In the genomic region with DNA sequence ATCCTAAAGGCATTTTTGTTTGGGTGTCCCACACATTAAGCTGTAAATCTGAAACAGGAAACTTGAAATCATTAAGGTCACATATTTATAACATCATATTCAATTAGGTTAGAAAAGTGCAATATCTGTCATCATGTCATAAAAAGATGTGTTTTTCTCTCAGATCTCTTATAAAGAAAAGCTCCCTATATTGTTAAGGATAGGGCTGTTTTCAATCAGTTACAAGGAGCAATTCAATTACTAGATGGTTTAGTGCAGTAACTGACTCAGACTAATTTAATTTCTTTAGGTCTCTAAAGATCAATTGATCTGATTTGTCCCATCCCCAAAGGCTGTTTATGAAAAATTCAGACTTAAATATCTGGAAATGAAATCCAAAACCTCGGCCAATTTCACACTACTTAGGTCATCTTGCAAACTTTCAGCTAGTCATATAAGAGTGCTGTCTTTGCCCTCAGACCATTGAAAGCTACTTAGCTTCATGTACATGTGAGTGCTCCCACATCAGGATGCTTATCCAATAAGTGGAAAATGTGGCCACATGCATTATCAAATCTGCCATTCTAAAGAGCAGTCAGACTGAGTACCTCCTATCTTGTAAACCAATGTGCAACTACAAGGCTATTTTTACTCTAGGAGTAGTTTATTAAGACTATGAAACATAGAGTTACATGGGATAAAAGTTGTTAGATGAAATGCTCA, we compare ENCODE assay signal across 8 cellular contexts. TPM values are rescaled to one million over a fixed set of nuclear protein-coding genes. Genes with fewer than 3 reads are reported as not detected.
DNase-seq lines count a peak whose midpoint lies in the region; ATAC-seq, FAIRE-seq and TF ChIP-seq lines count a peak whose summit lies in the region.
"Not testable (repeated sequence)": the region's sequence is repeated elsewhere in the genome, so short reads cannot be mapped to it uniquely, and the experiment has no call there.

No MANE protein-coding gene starts in this region.

- RAD21 ChIA-PET in GM12878 (lab: Charles Lee; ENCODE audit: unreplicated experiment): not testable (repeated sequence)

- H3K9ac ChIP-seq in OCI-LY3 (ENCODE audit: low read length); GM12878 (ENCODE audit: control insufficient read depth, insufficient read depth, low read length): not testable (repeated sequence)

- H3K9me3 Mint-ChIP-seq in activated CD8-positive, alpha-beta T cell treated with anti-CD3 and anti-CD28 coated beads for 36 hours; activated T-helper 2 cell treated with anti-CD3 and anti-CD28 coated beads, Interferon-gamma antibody, Interleukin-2, Interleukin-4, amounts not matched to agents 10 μg/mL and 5 μg/mL and 100 μg/mL, durations not matched to agents 14 hours and 24 hours and 36 hours; stimulated activated naive CD8-positive, alpha-beta T cell treated with anti-CD3 and anti-CD28 coated beads, Interleukin-15, Interleukin-2, amounts not matched to agents 100 ng/mL and 50 ng/mL, for 24 hours: not testable (repeated sequence)

- H3K36me3 ChIP-seq in ACC112 (ENCODE audit: insufficient read depth, low read length); OCI-LY3 (replicated peaks; ENCODE audit: low read depth, low read length); GM12878 (ENCODE audit: control insufficient read depth in 2 of 2, insufficient read depth in 2 of 2, low read length in 1 of 2): not testable (repeated sequence)

- TF ChIP-seq EP300 in GM12878 (IDR thresholded peaks at IDR 0.05; ENCODE audit: borderline replicate concordance in 1 of 2, control insufficient read depth in 1 of 2, low read depth in 2 of 2, low read length in 2 of 2): not testable (repeated sequence)

- 56% methylated on average over 1 of the region's 1 CpG for WGBS in GM12878 (ENCODE audit: insufficient coverage, insufficient replicate concordance, low lambda C conversion rate, missing lambda C conversion rate)

- H3K9me3 ChIP-seq in OCI-LY3 (ENCODE audit: insufficient read depth, low read length); GM12878 (replicated peaks; ENCODE audit: control insufficient read depth, insufficient read depth, low read length): not testable (repeated sequence)

- POLR2A ChIA-PET in activated CD8-positive, alpha-beta T cell treated with anti-CD3 and anti-CD28 coated beads for 36 hours (lab: Charles Lee); GM12878 (lab: Charles Lee): not testable (repeated sequence)

- CTCF ChIA-PET in activated CD8-positive, alpha-beta T cell treated with anti-CD3 and anti-CD28 coated beads for 36 hours (lab: Charles Lee); GM12878 (lab: Yijun Ruan, JAX): not testable (repeated sequence)

- not testable (repeated sequence) for H3K27me3 Mint-ChIP-seq in activated CD8-positive, alpha-beta T cell treated with anti-CD3 and anti-CD28 coated beads for 36 hours; activated T-helper 2 cell treated with anti-CD3 and anti-CD28 coated beads, Interferon-gamma antibody, Interleukin-2, Interleukin-4, amounts not matched to agents 10 μg/mL and 5 μg/mL and 100 μg/mL, durations not matched to agents 14 hours and 24 hours and 36 hours (ENCODE audit: low read depth); stimulated activated naive CD8-positive, alpha-beta T cell treated with anti-CD3 and anti-CD28 coated beads, Interleukin-15, Interleukin-2, amounts not matched to agents 100 ng/mL and 50 ng/mL, for 24 hours

- H4K20me1 ChIP-seq in OCI-LY3 (ENCODE audit: insufficient read depth, low read length); GM12878 (ENCODE audit: control insufficient read depth, insufficient read depth): not testable (repeated sequence)

- H2AFZ ChIP-seq in ACC112 (ENCODE audit: low read length, unreplicated experiment); OCI-LY3 (ENCODE audit: low read depth, low read length); GM12878 (ENCODE audit: control insufficient read depth, low read depth, low read length): not testable (repeated sequence)

- H3K4me2 ChIP-seq in OCI-LY3 (ENCODE audit: low read length): 0 out of 2 replicates have a peak overlapping the region, but pooled peaks have one; percentile 7
- not testable (repeated sequence) for H3K4me2 ChIP-seq in GM12878 (ENCODE audit: control insufficient read depth, insufficient read depth)

- H3K27me3 ChIP-seq in ACC112 (ENCODE audit: insufficient read depth, low read length); OCI-LY3 (ENCODE audit: low read depth, low read length); GM12878 (replicated peaks in 1 of 2; ENCODE audit: control insufficient read depth in 2 of 2, insufficient read depth in 2 of 2, low read length in 1 of 2): not testable (repeated sequence)

- DNase-seq in GM18507 (ENCODE audit: extremely low spot score, insufficient read length, low read depth); activated CD8-positive, alpha-beta T cell treated with anti-CD3 and anti-CD28 coated beads for 36 hours; activated T-helper 2 cell treated with anti-CD3 and anti-CD28 coated beads, Interferon-gamma antibody, Interleukin-2, Interleukin-4, amounts not matched to agents 10 μg/mL and 5 μg/mL and 100 μg/mL, durations not matched to agents 14 hours and 24 hours and 36 hours (ENCODE audit: low spot score); GM12878 (ENCODE audit: low read depth, low spot score); left ventricle myocardium superior: not testable (repeated sequence)

- not testable (repeated sequence) for H3K4me3 ChIP-seq in ACC112 (ENCODE audit: low read depth, low read length); OCI-LY3 (ENCODE audit: low read length); GM12878

- H3K4me3 Mint-ChIP-seq in activated CD8-positive, alpha-beta T cell treated with anti-CD3 and anti-CD28 coated beads for 36 hours; activated T-helper 2 cell treated with anti-CD3 and anti-CD28 coated beads, Interferon-gamma antibody, Interleukin-2, Interleukin-4, amounts not matched to agents 10 μg/mL and 5 μg/mL and 100 μg/mL, durations not matched to agents 14 hours and 24 hours and 36 hours (ENCODE audit: low read depth); stimulated activated naive CD8-positive, alpha-beta T cell treated with anti-CD3 and anti-CD28 coated beads, Interleukin-15, Interleukin-2, amounts not matched to agents 100 ng/mL and 50 ng/mL, for 24 hours: not testable (repeated sequence)

- H3K79me2 ChIP-seq in ACC112 (ENCODE audit: control insufficient read depth, insufficient read depth, low read length, unreplicated experiment); OCI-LY3 (ENCODE audit: low read length); GM12878 (ENCODE audit: control insufficient read depth, insufficient read depth, low read length): not testable (repeated sequence)

- H3K27ac Mint-ChIP-seq in activated CD8-positive, alpha-beta T cell treated with anti-CD3 and anti-CD28 coated beads for 36 hours: not testable (repeated sequence)
- peak overlapping the region; percentile 7 for H3K27ac Mint-ChIP-seq in activated T-helper 2 cell treated with anti-CD3 and anti-CD28 coated beads, Interferon-gamma antibody, Interleukin-2, Interleukin-4, amounts not matched to agents 10 μg/mL and 5 μg/mL and 100 μg/mL, durations not matched to agents 14 hours and 24 hours and 36 hours
- peak overlapping the region; percentile 74 for H3K27ac Mint-ChIP-seq in stimulated activated naive CD8-positive, alpha-beta T cell treated with anti-CD3 and anti-CD28 coated beads, Interleukin-15, Interleukin-2, amounts not matched to agents 100 ng/mL and 50 ng/mL, for 24 hours

- not testable (repeated sequence) for TF ChIP-seq CTCF in OCI-LY3 (IDR thresholded peaks at IDR 0.05; ENCODE audit: low read depth, low read length); activated CD8-positive, alpha-beta T cell treated with anti-CD3 and anti-CD28 coated beads for 36 hours (IDR thresholded peaks at IDR 0.05); GM12878 (IDR thresholded peaks at IDR 0.05 in 2 of 3, conservative IDR thresholded peaks at IDR 0.05 in 1 of 3; ENCODE audit: control insufficient read depth in 2 of 3, extremely low read depth in 1 of 3, insufficient read depth in 1 of 3, low read depth in 3 of 3, low read length in 3 of 3)

- peaks cover 16% of the 10 kb centered on the region for H3K4me1 ChIP-seq in ACC112 (ENCODE audit: control insufficient read depth, insufficient read depth, low read length, unreplicated experiment)
- H3K4me1 ChIP-seq in OCI-LY3 (ENCODE audit: low read length); GM12878 (ENCODE audit: control insufficient read depth, insufficient read depth, low read length): not testable (repeated sequence)

- FAIRE-seq in GM18507 (lab: Jason Lieb, UNC) (peak; percentile 38), GM12878 (lab: Jason Lieb, UNC) (peak; percentile 52)

- H3K27ac ChIP-seq in ACC112 (ENCODE audit: low read depth, low read length): peak overlapping the region; percentile 5; the same call in 1 of the 2 replicates
- H3K27ac ChIP-seq in OCI-LY3 (ENCODE audit: low read length); GM12878 (ENCODE audit: control insufficient read depth, insufficient read depth): not testable (repeated sequence)

- H3K36me3 Mint-ChIP-seq in activated CD8-positive, alpha-beta T cell treated with anti-CD3 and anti-CD28 coated beads for 36 hours (ENCODE audit: low read depth); activated T-helper 2 cell treated with anti-CD3 and anti-CD28 coated beads, Interferon-gamma antibody, Interleukin-2, Interleukin-4, amounts not matched to agents 10 μg/mL and 5 μg/mL and 100 μg/mL, durations not matched to agents 14 hours and 24 hours and 36 hours (ENCODE audit: low read depth); stimulated activated naive CD8-positive, alpha-beta T cell treated with anti-CD3 and anti-CD28 coated beads, Interleukin-15, Interleukin-2, amounts not matched to agents 100 ng/mL and 50 ng/mL, for 24 hours (ENCODE audit: low read depth): not testable (repeated sequence)

- not testable (repeated sequence) for TF ChIP-seq RAD21 in GM12878 (IDR thresholded peaks at IDR 0.05; ENCODE audit: insufficient read depth, low read depth, low read length)

- intact Hi-C loops in activated CD8-positive, alpha-beta T cell treated with anti-CD3 and anti-CD28 coated beads for 36 hours (cut with micrococcal nuclease); activated T-helper 2 cell treated with anti-CD3 and anti-CD28 coated beads, Interferon-gamma antibody, Interleukin-2, Interleukin-4, amounts not matched to agents 10 μg/mL and 5 μg/mL and 100 μg/mL, durations not matched to agents 14 hours and 24 hours and 36 hours (cut with micrococcal nuclease); GM12878 (cut with micrococcal nuclease; ENCODE audit: unreplicated experiment); left ventricle myocardium superior (cut with micrococcal nuclease): not testable (repeated sequence)

- TF ChIP-seq POLR2A in GM12878 (IDR thresholded peaks at IDR 0.05; ENCODE audit: low read depth, low read length): not testable (repeated sequence)

- SMC1A ChIA-PET in GM12878 (lab: Charles Lee; ENCODE audit: uncharacterized antibody, unreplicated experiment): not testable (repeated sequence)

- in situ Hi-C loops in GM12878 (cut with MboI): not testable (repeated sequence)

- ATAC-seq in activated CD8-positive, alpha-beta T cell treated with anti-CD3 and anti-CD28 coated beads for 36 hours: peak; percentile 59
- ATAC-seq in GM12878 (peak; percentile 55), left ventricle myocardium superior (peak; percentile 82)

- H3K4me1 Mint-ChIP-seq in activated CD8-positive, alpha-beta T cell treated with anti-CD3 and anti-CD28 coated beads for 36 hours (ENCODE audit: low read depth): peaks cover 35% of the 10 kb centered on the region
- peaks cover 22% of the 10 kb centered on the region for H3K4me1 Mint-ChIP-seq in activated T-helper 2 cell treated with anti-CD3 and anti-CD28 coated beads, Interferon-gamma antibody, Interleukin-2, Interleukin-4, amounts not matched to agents 10 μg/mL and 5 μg/mL and 100 μg/mL, durations not matched to agents 14 hours and 24 hours and 36 hours (ENCODE audit: low read depth)
- H3K4me1 Mint-ChIP-seq in stimulated activated naive CD8-positive, alpha-beta T cell treated with anti-CD3 and anti-CD28 coated beads, Interleukin-15, Interleukin-2, amounts not matched to agents 100 ng/mL and 50 ng/mL, for 24 hours (ENCODE audit: low read depth): peaks cover 47% of the 10 kb centered on the region

- BruUV-seq in GM12878 (replicated peaks; lab: Mats Ljungman, UMichigan): not testable (repeated sequence)

RNA-seq across cellular contexts. Expression of a gene that starts 44.8 kb away (rescaled TPM):
- 1 to 10 TPM; 6.1 to 6.4 TPM for total RNA-seq in activated CD8-positive, alpha-beta T cell treated with anti-CD3 and anti-CD28 coated beads for 36 hours
- 0.32 and 0.91 TPM in 2 replicates for total RNA-seq in activated T-helper 2 cell treated with anti-CD3 and anti-CD28 coated beads, Interferon-gamma antibody, Interleukin-2, Interleukin-4, amounts not matched to agents 10 μg/mL and 5 μg/mL and 100 μg/mL, durations not matched to agents 14 hours and 24 hours and 36 hours
- 0.35 and 1.2 TPM in 2 replicates for total RNA-seq in GM12878 (2013; cell fraction: nucleolus; rRNA removed)
- not detected in 2 replicates for total RNA-seq in GM12878 (2014; rRNA removed)
- total RNA-seq in GM12878 (2014; rRNA removed; fragmentation: Illumina TruSeq; extraction: Trizol): not detected in 2 replicates
- 0.24 and 0.44 TPM in 2 replicates for total RNA-seq in GM12878 (2021)
- polyA plus RNA-seq in GM12878 (2011; ENCODE audit: low read depth): not detected
- 1.0 and 1.5 TPM in 2 replicates for polyA plus RNA-seq in GM12878 (2011; rRNA removed)
- 0.20 and 0.39 TPM in 2 replicates for polyA plus RNA-seq in GM12878 (2011; cell fraction: cytosol; rRNA removed)
- polyA plus RNA-seq in GM12878 (2011; cell fraction: nucleus; rRNA removed): 1.5 and 1.9 TPM in 2 replicates
- 0.27 and 0.35 TPM in 2 replicates for polyA plus RNA-seq in GM12878 (2012)
- polyA plus RNA-seq in GM12878 (2014; fragmentation: Illumina TruSeq; extraction: Trizol): 0.10 TPM in 1 of 2 replicates, not detected in the other
- polyA plus RNA-seq in GM12878 (2014; fragmentation: Nextera tagmentation; extraction: Ambion mirVana): not detected
- polyA plus RNA-seq in GM12878 (2014; rRNA removed): 0.04 TPM in 1 of 2 replicates, not detected in the other
- under 1 TPM; 0.15 to 0.21 TPM for polyA plus RNA-seq in GM12878 (2016; fragmentation: Nextera tagmentation; extraction: Ambion mirVana)
- polyA minus RNA-seq in GM12878 (2011; rRNA and poly(A)+ RNA removed): 0.26 and 0.37 TPM in 2 replicates
- polyA minus RNA-seq in GM12878 (2011; cell fraction: cytosol; rRNA and poly(A)+ RNA removed): 0.52 TPM in 1 of 2 replicates, not detected in the other
- 0.67 and 0.73 TPM in 2 replicates for polyA minus RNA-seq in GM12878 (2011; cell fraction: nucleus; rRNA and poly(A)+ RNA removed)
- 51.0 TPM for total RNA-seq in left ventricle myocardium superior
